Comparison of ENCODE assay signal across 8 cellular contexts in the genomic region with DNA sequence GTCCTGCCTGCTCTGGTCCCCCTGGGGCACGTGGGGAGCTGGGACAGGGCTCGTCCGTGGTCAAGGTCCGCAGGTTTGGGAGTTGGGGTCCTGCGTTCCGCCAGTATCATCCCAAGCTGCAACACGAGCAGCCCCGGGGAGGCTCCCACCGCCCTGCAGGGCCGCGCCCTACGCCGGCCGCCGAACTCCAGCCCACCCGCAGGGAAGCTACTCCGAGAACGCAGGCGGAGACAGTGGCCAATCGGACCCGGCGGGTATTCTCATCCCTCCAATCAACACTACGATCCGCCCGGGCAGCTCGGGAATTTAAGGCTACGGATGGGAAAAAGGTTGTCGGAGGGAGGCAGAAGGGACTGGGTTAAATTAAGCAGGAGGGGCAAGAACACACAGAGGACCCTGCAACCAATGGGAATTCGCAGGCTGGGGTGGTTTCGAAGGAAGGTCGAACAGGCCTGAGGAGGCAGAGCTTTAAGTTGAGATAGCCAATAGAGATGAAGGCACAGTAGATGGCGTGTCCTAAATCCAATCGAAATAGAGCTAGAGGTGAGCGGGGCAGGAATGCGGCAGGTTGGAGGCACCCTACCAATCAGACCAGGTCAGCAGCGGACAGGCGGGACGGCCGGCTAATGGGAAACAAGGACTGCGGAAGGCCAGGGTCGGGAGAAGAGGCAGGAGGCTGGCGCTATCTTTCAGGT. TPM values are rescaled to one million over a fixed set of nuclear protein-coding genes. Genes with fewer than 3 reads are reported as not detected.
DNase-seq lines count a peak whose midpoint lies in the region; ATAC-seq and TF ChIP-seq lines count a peak whose summit lies in the region.

No MANE protein-coding gene starts in this region.

- peaks cover 20 to 23% of the 10 kb centered on the region in 2 donors for H3K36me3 Mint-ChIP-seq in CD4-positive, alpha-beta memory T cell

- no peaks in the 10 kb centered on the region for H3K27me3 ChIP-seq in CD4-positive, alpha-beta memory T cell (ENCODE audit: insufficient read depth, low read length)
- H3K27me3 ChIP-seq in lower lobe of right lung (ENCODE audit: low read depth): no peaks in the 10 kb centered on the region

- H3K4me3 ChIP-seq in CD4-positive, alpha-beta memory T cell (ENCODE audit: low read length in 2 of 2): peak overlapping the region; percentile 64 to 95
- H3K4me3 ChIP-seq in lower lobe of right lung: peak overlapping the region; percentile 94

- ATAC-seq in GM19397 (IDR thresholded peaks at IDR 0.05; ENCODE audit: unreplicated experiment): peak; percentile 77
- ATAC-seq in HG03558 (IDR thresholded peaks at IDR 0.05; ENCODE audit: extremely low read depth, unreplicated experiment): peak; percentile 54
- ATAC-seq in lower lobe of right lung: peak; percentile 95

- CTCF ChIA-PET in CD4-positive, alpha-beta memory T cell (lab: Charles Lee; ENCODE audit: partially characterized antibody): interaction anchor here (0.7 to 3.6 kb wide), 19 partner anchors 10 to 177 kb away, joined by 3 to 29 read pairs (median 7); a partner anchor contains a TSS

- H3K36me3 ChIP-seq in CD4-positive, alpha-beta memory T cell (ENCODE audit: insufficient read depth, low read length): no peaks in the 10 kb centered on the region
- peaks cover 28% of the 10 kb centered on the region for H3K36me3 ChIP-seq in lower lobe of right lung

- intact Hi-C loops in CD4-positive, alpha-beta memory T cell (cut with micrococcal nuclease): loop anchor here (1.0 to 5.0 kb wide), 10 partner anchors 13 to 257 kb away; a partner anchor contains a TSS
- intact Hi-C loops in lower lobe of right lung (cut with DNase I): no loop called here

- no peaks in the 10 kb centered on the region for H3K27me3 Mint-ChIP-seq in CD4-positive, alpha-beta memory T cell

- peaks cover 28% of the 10 kb centered on the region for H3K4me1 ChIP-seq in CD4-positive, alpha-beta memory T cell (ENCODE audit: insufficient read depth, low read length)
- peaks cover 39% of the 10 kb centered on the region for H3K4me1 ChIP-seq in lower lobe of right lung

- DNase-seq in CD4-positive, alpha-beta memory T cell: peak; percentile 96 to 99 (median 98)
- peak; percentile 100 for DNase-seq in NCI-H748 (lab: John Stamatoyannopoulos, UW; ENCODE audit: unreplicated experiment)
- DNase-seq in activated CD4-positive, alpha-beta T cell treated with anti-CD3 and anti-CD28 coated beads, Interleukin-2, amount 50 U/mL, for 24 hours (ENCODE audit: low read depth in 1 of 2, low spot score in 1 of 2): peak; percentile 76 to 94
- peak; percentile 88 for DNase-seq in effector CD8-positive, alpha-beta T cell (lab: John Stamatoyannopoulos, UW)
- peak; percentile 99 for DNase-seq in lower lobe of right lung
- peak; percentile 85 to 95 (median 92) for DNase-seq in stimulated activated CD4-positive, alpha-beta T cell treated with anti-CD3 and anti-CD28 coated beads, TNF-alpha, amount 100 ng/mL, for 24 hours (ENCODE audit: low read depth in 3 of 3)

- no peaks in the 10 kb centered on the region for H3K9me3 Mint-ChIP-seq in CD4-positive, alpha-beta memory T cell

- POLR2A ChIA-PET in CD4-positive, alpha-beta memory T cell (lab: Charles Lee; ENCODE audit: partially characterized antibody): interaction anchor here (0.6 to 27.9 kb wide), 36 partner anchors 12 to 824 kb away, joined by 3 to 973 read pairs (median 6); a partner anchor contains a TSS

- peak overlapping the region in 1 of 8 donors; percentile 56 for H3K4me3 Mint-ChIP-seq in CD4-positive, alpha-beta memory T cell

- TF ChIP-seq CTCF in lower lobe of right lung (IDR thresholded peaks at IDR 0.05): no peak

- H3K9me3 ChIP-seq in CD4-positive, alpha-beta memory T cell (ENCODE audit: control insufficient read depth in 1 of 2, low read length in 2 of 2): no peaks in the 10 kb centered on the region
- H3K9me3 ChIP-seq in lower lobe of right lung: no peaks in the 10 kb centered on the region

- peaks cover 16 to 27% (median 24%) of the 10 kb centered on the region in 4 donors for H3K4me1 Mint-ChIP-seq in CD4-positive, alpha-beta memory T cell

- H3K27ac Mint-ChIP-seq in CD4-positive, alpha-beta memory T cell: peak overlapping the region in 2 of 7 donors; percentile 81 to 85

- H3K27ac ChIP-seq in CD4-positive, alpha-beta memory T cell (ENCODE audit: low read depth, low read length): peak overlapping the region; percentile 81
- peak overlapping the region; percentile 93 for H3K27ac ChIP-seq in lower lobe of right lung

RNA-seq across cellular contexts. Expression of a gene that starts 0.6 kb away (rescaled TPM):
- total RNA-seq in CD4-positive, alpha-beta memory T cell: 10 to 100 TPM; 36.7 to 38.4 TPM
- polyA plus RNA-seq in CD4-positive, alpha-beta memory T cell: 100 to 1,000 TPM in 1 of 2 donors, 10 to 100 TPM in 1; 94.1 to 133 TPM
- total RNA-seq in lower lobe of right lung: 56.3 TPM

RNA-seq across cellular contexts. Expression of a gene that starts 16.1 kb away (rescaled TPM):
- 10 to 100 TPM; 16.2 to 21.8 TPM for total RNA-seq in CD4-positive, alpha-beta memory T cell
- 1 to 10 TPM; 1.5 to 2.4 TPM for polyA plus RNA-seq in CD4-positive, alpha-beta memory T cell
- total RNA-seq in lower lobe of right lung: 8.2 TPM

RNA-seq across cellular contexts. Expression of a gene that starts 18.7 kb away (rescaled TPM):
- 100 to 1,000 TPM; 560 to 585 TPM for total RNA-seq in CD4-positive, alpha-beta memory T cell
- polyA plus RNA-seq in CD4-positive, alpha-beta memory T cell: 1,000 to 10,000 TPM; 2,226 to 2,605 TPM
- 528 TPM for total RNA-seq in lower lobe of right lung

RNA-seq across cellular contexts. Expression of a gene that starts 20.5 kb away (rescaled TPM):
- total RNA-seq in CD4-positive, alpha-beta memory T cell: 10 to 100 TPM; 63.0 to 84.8 TPM
- polyA plus RNA-seq in CD4-positive, alpha-beta memory T cell: 10 to 100 TPM in 1 of 2 donors, 1 to 10 TPM in 1; 4.6 to 25.4 TPM
- total RNA-seq in lower lobe of right lung: 49.9 TPM

RNA-seq across cellular contexts. Expression of a gene that starts 26.9 kb away (rescaled TPM):
- total RNA-seq in CD4-positive, alpha-beta memory T cell: 100 to 1,000 TPM; 154 to 172 TPM
- 10 to 100 TPM; 52.4 to 61.5 TPM for polyA plus RNA-seq in CD4-positive, alpha-beta memory T cell
- 97.5 TPM for total RNA-seq in lower lobe of right lung

Comparison
In these comparisons a context has a peak if more than half of its experiments do, and no peak if none do; other contexts are left out.
1. Peak in every context shown above with its lines: DNase-seq, ATAC-seq, H3K4me3 ChIP-seq and H3K27ac ChIP-seq.